4 cellular contexts compared by ENCODE assay signal in genomic region chr10:20232079-20232478, GRCh38.
TF ChIP-seq lines count a peak whose summit lies in the region.

No MANE protein-coding gene starts in this region.

TF ChIP-seq in HepG2, 621 proteins besides CTCF, POLR2A, EP300 and RAD21:
- TF ChIP-seq CEBPB (IDR thresholded peaks at IDR 0.05; ENCODE audit: borderline replicate concordance, low read depth, low read length) (peak; percentile 76; the same call in 1 of the 2 replicates), TBL1XR1 (IDR thresholded peaks at IDR 0.05; ENCODE audit: borderline replicate concordance, low read length, partially characterized antibody) (no peak)

TF ChIP-seq in IMR-90, 13 proteins besides CTCF, POLR2A, EP300 and RAD21:
- peak; percentile 70; the same call in 1 of the 2 replicates for TF ChIP-seq CEBPB (IDR thresholded peaks at IDR 0.05; ENCODE audit: low read depth, low read length)
- no peak for TF ChIP-seq MXI1 (IDR thresholded peaks at IDR 0.05; ENCODE audit: borderline replicate concordance, low read depth, low read length)
- TF ChIP-seq NFE2L2 (IDR thresholded peaks at IDR 0.05; ENCODE audit: low read depth, low read length) = no peak
- TF ChIP-seq, protein P1, sequence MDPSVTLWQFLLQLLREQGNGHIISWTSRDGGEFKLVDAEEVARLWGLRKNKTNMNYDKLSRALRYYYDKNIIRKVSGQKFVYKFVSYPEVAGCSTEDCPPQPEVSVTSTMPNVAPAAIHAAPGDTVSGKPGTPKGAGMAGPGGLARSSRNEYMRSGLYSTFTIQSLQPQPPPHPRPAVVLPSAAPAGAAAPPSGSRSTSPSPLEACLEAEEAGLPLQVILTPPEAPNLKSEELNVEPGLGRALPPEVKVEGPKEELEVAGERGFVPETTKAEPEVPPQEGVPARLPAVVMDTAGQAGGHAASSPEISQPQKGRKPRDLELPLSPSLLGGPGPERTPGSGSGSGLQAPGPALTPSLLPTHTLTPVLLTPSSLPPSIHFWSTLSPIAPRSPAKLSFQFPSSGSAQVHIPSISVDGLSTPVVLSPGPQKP (IDR thresholded peaks at IDR 0.05; ENCODE audit: borderline replicate concordance, low read depth, low read length) = no peak
- no peak for TF ChIP-seq BHLHE40 (IDR thresholded peaks at IDR 0.05; ENCODE audit: low read depth, low read length)
- no peak for TF ChIP-seq RCOR1 (IDR thresholded peaks at IDR 0.05; ENCODE audit: insufficient replicate concordance, low read length)
TF ChIP-seq in IMR-90: peak in this region for 1.

TF ChIP-seq in K562, 482 proteins besides CTCF, POLR2A, EP300 and RAD21:
- TF ChIP-seq BCOR (IDR thresholded peaks at IDR 0.05) (no peak), ZNF311 (CRISPR knock-in tag; IDR thresholded peaks at IDR 0.05) (no peak), RFX1 (IDR thresholded peaks at IDR 0.05) (no peak), ZKSCAN8 (CRISPR knock-in tag; IDR thresholded peaks at IDR 0.05) (no peak), ZNF511 (CRISPR knock-in tag; IDR thresholded peaks at IDR 0.05) (no peak), SOX6 (IDR thresholded peaks at IDR 0.05) (no peak), HMG20B (CRISPR knock-in tag; IDR thresholded peaks at IDR 0.05) (no peak), CEBPG (CRISPR knock-in tag; IDR thresholded peaks at IDR 0.05) (no peak), CEBPG (tag; conservative IDR thresholded peaks at IDR 0.05 in 1 of 2, IDR thresholded peaks at IDR 0.05 in 1 of 2) (peak in 1 of 2 experiments; percentile 61; a peak in 2 of 4 replicates), CEBPB (tag; IDR thresholded peaks at IDR 0.05) (peak; percentile 40; the same call in 1 of the 2 replicates)
- TF ChIP-seq, protein P2, sequence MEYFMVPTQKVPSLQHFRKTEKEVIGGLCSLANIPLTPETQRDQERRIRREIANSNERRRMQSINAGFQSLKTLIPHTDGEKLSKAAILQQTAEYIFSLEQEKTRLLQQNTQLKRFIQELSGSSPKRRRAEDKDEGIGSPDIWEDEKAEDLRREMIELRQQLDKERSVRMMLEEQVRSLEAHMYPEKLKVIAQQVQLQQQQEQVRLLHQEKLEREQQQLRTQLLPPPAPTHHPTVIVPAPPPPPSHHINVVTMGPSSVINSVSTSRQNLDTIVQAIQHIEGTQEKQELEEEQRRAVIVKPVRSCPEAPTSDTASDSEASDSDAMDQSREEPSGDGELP (CRISPR knock-in tag; IDR thresholded peaks at IDR 0.05; ENCODE audit: borderline replicate concordance) = no peak
TF ChIP-seq in K562: peak in this region for 2.

TF ChIP-seq in H1, 55 proteins besides CTCF, POLR2A, EP300 and RAD21:
- no peak for TF ChIP-seq TAF7 (optimal IDR thresholded peaks at IDR 0.05; ENCODE audit: borderline replicate concordance, low read depth, low read length)
- no peak for TF ChIP-seq CBX8 (IDR thresholded peaks at IDR 0.05; ENCODE audit: borderline replicate concordance, low read depth, low read length)
- TF ChIP-seq SAP30 (IDR thresholded peaks at IDR 0.05; ENCODE audit: insufficient read depth, insufficient replicate concordance, low read length) = no peak
- TF ChIP-seq CEBPB (IDR thresholded peaks at IDR 0.05; ENCODE audit: low read depth, low read length) = peak; percentile 55; the same call in 1 of the 2 replicates
- TF ChIP-seq PHF8 (conservative IDR thresholded peaks at IDR 0.05; ENCODE audit: low read depth, low read length) = no peak
- TF ChIP-seq HDAC2 (IDR thresholded peaks at IDR 0.05; ENCODE audit: borderline replicate concordance in 1 of 2, low read depth in 2 of 2, low read length in 2 of 2) = no peak
TF ChIP-seq in H1: peak in this region for 1.
